In the genomic region with DNA sequence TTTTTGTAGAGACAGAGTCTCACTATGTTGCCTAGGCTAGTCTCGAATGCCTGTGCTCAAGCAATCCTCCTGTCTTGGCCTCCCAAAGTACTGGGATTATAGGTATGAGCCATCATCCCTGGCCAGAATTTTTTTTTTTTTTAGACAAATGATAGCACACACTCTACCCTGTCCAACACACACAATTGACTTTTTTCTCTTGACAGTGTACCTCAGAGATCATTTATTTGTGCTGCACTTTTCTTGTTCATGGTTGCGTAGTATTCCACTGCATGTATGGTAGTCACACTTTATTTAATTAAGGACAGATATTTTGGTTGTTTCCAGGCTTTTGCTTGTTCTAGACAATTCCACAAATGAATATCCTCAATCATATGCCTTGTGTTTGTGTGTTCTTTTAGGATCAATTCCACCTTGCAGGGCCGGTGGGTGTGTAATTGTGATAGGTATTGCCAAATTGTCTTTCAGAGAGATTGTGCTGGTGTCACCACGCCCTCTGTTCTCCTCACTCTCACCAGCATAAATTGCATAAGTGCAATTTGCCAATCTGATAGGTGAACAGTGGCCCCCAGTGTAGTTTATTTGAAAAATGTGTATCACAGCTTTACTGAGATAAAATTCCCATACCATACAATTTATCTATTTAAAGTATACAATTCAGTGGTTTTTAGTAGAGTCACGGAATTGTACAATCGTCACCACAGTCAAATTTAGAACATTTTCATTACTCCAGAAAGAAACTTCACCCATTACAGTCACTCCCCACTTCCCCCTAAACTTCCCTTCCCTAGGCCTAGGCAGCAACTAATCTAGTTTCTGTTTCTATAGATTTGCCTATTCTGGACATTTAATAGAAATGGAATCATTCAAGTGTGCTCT, we compare ENCODE assay signal across 1 cellular context.
TF ChIP-seq lines count a peak whose summit lies in the region.

No MANE protein-coding gene starts in this region.

TF ChIP-seq in GM23338, 12 proteins besides CTCF, POLR2A, EP300 and RAD21 (continued from another document):
- TF ChIP-seq, protein P1, sequence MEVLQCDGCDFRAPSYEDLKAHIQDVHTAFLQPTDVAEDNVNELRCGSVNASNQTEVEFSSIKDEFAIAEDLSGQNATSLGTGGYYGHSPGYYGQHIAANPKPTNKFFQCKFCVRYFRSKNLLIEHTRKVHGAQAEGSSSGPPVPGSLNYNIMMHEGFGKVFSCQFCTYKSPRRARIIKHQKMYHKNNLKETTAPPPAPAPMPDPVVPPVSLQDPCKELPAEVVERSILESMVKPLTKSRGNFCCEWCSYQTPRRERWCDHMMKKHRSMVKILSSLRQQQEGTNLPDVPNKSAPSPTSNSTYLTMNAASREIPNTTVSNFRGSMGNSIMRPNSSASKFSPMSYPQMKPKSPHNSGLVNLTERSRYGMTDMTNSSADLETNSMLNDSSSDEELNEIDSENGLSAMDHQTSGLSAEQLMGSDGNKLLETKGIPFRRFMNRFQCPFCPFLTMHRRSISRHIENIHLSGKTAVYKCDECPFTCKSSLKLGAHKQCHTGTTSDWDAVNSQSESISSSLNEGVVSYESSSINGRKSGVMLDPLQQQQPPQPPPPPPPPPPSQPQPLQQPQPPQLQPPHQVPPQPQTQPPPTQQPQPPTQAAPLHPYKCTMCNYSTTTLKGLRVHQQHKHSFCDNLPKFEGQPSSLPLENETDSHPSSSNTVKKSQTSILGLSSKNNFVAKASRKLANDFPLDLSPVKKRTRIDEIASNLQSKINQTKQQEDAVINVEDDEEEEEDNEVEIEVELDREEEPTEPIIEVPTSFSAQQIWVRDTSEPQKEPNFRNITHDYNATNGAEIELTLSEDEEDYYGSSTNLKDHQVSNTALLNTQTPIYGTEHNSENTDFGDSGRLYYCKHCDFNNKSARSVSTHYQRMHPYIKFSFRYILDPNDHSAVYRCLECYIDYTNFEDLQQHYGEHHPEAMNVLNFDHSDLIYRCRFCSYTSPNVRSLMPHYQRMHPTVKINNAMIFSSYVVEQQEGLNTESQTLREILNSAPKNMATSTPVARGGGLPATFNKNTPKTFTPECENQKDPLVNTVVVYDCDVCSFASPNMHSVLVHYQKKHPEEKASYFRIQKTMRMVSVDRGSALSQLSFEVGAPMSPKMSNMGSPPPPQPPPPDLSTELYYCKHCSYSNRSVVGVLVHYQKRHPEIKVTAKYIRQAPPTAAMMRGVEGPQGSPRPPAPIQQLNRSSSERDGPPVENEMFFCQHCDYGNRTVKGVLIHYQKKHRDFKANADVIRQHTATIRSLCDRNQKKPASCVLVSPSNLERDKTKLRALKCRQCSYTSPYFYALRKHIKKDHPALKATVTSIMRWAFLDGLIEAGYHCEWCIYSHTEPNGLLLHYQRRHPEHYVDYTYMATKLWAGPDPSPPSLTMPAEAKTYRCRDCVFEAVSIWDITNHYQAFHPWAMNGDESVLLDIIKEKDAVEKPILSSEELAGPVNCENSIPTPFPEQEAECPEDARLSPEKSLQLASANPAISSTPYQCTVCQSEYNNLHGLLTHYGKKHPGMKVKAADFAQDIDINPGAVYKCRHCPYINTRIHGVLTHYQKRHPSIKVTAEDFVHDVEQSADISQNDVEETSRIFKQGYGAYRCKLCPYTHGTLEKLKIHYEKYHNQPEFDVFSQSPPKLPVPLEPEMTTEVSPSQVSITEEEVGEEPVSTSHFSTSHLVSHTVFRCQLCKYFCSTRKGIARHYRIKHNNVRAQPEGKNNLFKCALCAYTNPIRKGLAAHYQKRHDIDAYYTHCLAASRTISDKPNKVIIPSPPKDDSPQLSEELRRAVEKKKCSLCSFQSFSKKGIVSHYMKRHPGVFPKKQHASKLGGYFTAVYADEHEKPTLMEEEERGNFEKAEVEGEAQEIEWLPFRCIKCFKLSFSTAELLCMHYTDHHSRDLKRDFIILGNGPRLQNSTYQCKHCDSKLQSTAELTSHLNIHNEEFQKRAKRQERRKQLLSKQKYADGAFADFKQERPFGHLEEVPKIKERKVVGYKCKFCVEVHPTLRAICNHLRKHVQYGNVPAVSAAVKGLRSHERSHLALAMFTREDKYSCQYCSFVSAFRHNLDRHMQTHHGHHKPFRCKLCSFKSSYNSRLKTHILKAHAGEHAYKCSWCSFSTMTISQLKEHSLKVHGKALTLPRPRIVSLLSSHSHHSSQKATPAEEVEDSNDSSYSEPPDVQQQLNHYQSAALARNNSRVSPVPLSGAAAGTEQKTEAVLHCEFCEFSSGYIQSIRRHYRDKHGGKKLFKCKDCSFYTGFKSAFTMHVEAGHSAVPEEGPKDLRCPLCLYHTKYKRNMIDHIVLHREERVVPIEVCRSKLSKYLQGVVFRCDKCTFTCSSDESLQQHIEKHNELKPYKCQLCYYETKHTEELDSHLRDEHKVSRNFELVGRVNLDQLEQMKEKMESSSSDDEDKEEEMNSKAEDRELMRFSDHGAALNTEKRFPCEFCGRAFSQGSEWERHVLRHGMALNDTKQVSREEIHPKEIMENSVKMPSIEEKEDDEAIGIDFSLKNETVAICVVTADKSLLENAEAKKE (CRISPR knock-in tag; IDR thresholded peaks at IDR 0.05) = no peak
- TF ChIP-seq JUNB (IDR thresholded peaks at IDR 0.05; ENCODE audit: unreplicated experiment) = no peak
- TF ChIP-seq EZH2 (IDR thresholded peaks at IDR 0.05; ENCODE audit: low read depth, unreplicated experiment) = no peak
- TF ChIP-seq, protein P2, sequence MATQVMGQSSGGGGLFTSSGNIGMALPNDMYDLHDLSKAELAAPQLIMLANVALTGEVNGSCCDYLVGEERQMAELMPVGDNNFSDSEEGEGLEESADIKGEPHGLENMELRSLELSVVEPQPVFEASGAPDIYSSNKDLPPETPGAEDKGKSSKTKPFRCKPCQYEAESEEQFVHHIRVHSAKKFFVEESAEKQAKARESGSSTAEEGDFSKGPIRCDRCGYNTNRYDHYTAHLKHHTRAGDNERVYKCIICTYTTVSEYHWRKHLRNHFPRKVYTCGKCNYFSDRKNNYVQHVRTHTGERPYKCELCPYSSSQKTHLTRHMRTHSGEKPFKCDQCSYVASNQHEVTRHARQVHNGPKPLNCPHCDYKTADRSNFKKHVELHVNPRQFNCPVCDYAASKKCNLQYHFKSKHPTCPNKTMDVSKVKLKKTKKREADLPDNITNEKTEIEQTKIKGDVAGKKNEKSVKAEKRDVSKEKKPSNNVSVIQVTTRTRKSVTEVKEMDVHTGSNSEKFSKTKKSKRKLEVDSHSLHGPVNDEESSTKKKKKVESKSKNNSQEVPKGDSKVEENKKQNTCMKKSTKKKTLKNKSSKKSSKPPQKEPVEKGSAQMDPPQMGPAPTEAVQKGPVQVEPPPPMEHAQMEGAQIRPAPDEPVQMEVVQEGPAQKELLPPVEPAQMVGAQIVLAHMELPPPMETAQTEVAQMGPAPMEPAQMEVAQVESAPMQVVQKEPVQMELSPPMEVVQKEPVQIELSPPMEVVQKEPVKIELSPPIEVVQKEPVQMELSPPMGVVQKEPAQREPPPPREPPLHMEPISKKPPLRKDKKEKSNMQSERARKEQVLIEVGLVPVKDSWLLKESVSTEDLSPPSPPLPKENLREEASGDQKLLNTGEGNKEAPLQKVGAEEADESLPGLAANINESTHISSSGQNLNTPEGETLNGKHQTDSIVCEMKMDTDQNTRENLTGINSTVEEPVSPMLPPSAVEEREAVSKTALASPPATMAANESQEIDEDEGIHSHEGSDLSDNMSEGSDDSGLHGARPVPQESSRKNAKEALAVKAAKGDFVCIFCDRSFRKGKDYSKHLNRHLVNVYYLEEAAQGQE (IDR thresholded peaks at IDR 0.05; ENCODE audit: unreplicated experiment) = no peak
- TF ChIP-seq POLR2AphosphoS5 (IDR thresholded peaks at IDR 0.05; ENCODE audit: low read depth) = no peak
- TF ChIP-seq NANOG (IDR thresholded peaks at IDR 0.05; ENCODE audit: borderline replicate concordance) = no peak
- TF ChIP-seq STAT1 (IDR thresholded peaks at IDR 0.05; ENCODE audit: unreplicated experiment) = no peak
- TF ChIP-seq ZNF331 (CRISPR knock-in tag; IDR thresholded peaks at IDR 0.05; ENCODE audit: low read depth) = no peak
TF ChIP-seq in GM23338: peak in this region for 0.
